In the genomic region with DNA sequence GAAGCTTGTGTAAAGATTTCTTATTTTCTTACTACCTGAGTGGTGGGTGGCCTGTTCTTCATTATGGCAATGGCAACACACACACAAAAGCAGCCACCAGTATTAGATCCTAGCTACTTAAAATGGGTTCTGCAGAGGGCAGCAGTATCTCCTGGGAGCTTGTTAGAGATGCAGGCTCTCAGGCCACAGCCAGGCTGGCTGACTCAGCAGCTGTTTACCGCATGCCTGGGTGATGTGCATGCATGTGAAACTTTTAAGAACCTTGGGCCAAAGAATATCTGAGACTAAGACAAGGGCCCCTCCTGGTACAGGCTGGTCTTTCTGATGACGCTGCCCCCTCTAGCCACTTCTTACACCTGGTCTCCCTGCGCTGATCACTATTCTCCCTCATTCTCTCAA, we compare ENCODE assay signal across 12 cellular contexts.
DNase-seq lines count a peak whose midpoint lies in the region; ATAC-seq and TF ChIP-seq lines count a peak whose summit lies in the region.
"Had no signal": no experiment of that assay in that cellular context is flagged by ENCODE, and none has a peak within 500 bp of the region (broad histone marks: within the 10 kb centered on the region; RNA-seq: fewer than 3 reads in every experiment).

No MANE protein-coding gene starts in this region.

- peaks cover 11% of the 10 kb centered on the region for H3K27me3 Mint-ChIP-seq in glutamatergic neuron (ENCODE audit: unreplicated experiment)
- H3K27me3 Mint-ChIP-seq: activated naive CD8-positive, alpha-beta T cell had no signal

- H3K36me3 ChIP-seq in GM23248 (ENCODE audit: low read depth): no peaks in the 10 kb centered on the region
- H3K36me3 ChIP-seq: WERI-Rb-1 had no signal

- no peaks in the 10 kb centered on the region for H3F3A ChIP-seq in GM23248 (ENCODE audit: insufficient read depth)

- no peak overlapping the region for H3K4me3 ChIP-seq in GM23248

- no peak overlapping the region for H3K4me2 ChIP-seq in GM23248 (ENCODE audit: unreplicated experiment)

- in situ Hi-C loops in GM23248 (cut with MboI): no loop called here

- H3K9me2 ChIP-seq in GM23248 (ENCODE audit: insufficient read depth): no peaks in the 10 kb centered on the region

- peak; percentile 41 for DNase-seq in GM23248
- DNase-seq in RPMI8226: peak; percentile 57
- DNase-seq in glutamatergic neuron: peak; percentile 38
- peak; percentile 2 for DNase-seq in renal cortical epithelial cell (ENCODE audit: low read depth)
- no peak for DNase-seq in NCI-H146 (lab: John Stamatoyannopoulos, UW)
- no peak for DNase-seq in NAMALWA (ENCODE audit: low spot score)
- DNase-seq: NCI-H1436 treated with DMSO at 0.1 percent for 48 hours, WERI-Rb-1 had no signal

- H3K9me3 Mint-ChIP-seq in glutamatergic neuron (ENCODE audit: unreplicated experiment): no peaks in the 10 kb centered on the region

- ATAC-seq in GM18520 (IDR thresholded peaks at IDR 0.05; ENCODE audit: unreplicated experiment) (no peak), GM18868 (IDR thresholded peaks at IDR 0.05; ENCODE audit: unreplicated experiment) (no peak)

- peaks cover 12% of the 10 kb centered on the region for H3K4me1 Mint-ChIP-seq in glutamatergic neuron (ENCODE audit: low read depth, unreplicated experiment)

- no peak overlapping the region for H2AFZ ChIP-seq in GM23248

- no peak overlapping the region for H3K9ac ChIP-seq in GM23248

- H4K20me1 ChIP-seq in GM23248 (ENCODE audit: insufficient read depth): no peaks in the 10 kb centered on the region

- no peak overlapping the region for H3K27ac ChIP-seq in GM23248
- H3K27ac ChIP-seq: C4-2B, WERI-Rb-1 had no signal

- H3K4me1 ChIP-seq in GM23248 (ENCODE audit: insufficient read depth): no peaks in the 10 kb centered on the region

- no peak for TF ChIP-seq CTCF in glutamatergic neuron (IDR thresholded peaks at IDR 0.05; ENCODE audit: partially characterized antibody, unreplicated experiment)

- H3K9me3 ChIP-seq in GM23248 (ENCODE audit: low read depth): no peaks in the 10 kb centered on the region

- H3K27me3 ChIP-seq in GM23248 (replicated peaks; ENCODE audit: insufficient read depth): no peaks in the 10 kb centered on the region

- H3K79me2 ChIP-seq in GM23248 (ENCODE audit: insufficient read depth): no peaks in the 10 kb centered on the region

- 7 to 11% methylated on average over 3 of the region's 3 CpGs for WGBS in GM23248 (ENCODE audit: low coverage in 1 of 2, low lambda C conversion rate in 2 of 2, missing lambda C conversion rate in 2 of 2), 2 experiments

- H3K36me3 Mint-ChIP-seq in glutamatergic neuron (ENCODE audit: unreplicated experiment): no peaks in the 10 kb centered on the region
- H3K36me3 Mint-ChIP-seq: activated naive CD8-positive, alpha-beta T cell had no signal

- H3K27ac Mint-ChIP-seq in glutamatergic neuron (ENCODE audit: unreplicated experiment): no peak overlapping the region
- H3K27ac Mint-ChIP-seq: activated naive CD8-positive, alpha-beta T cell had no signal

- no peak overlapping the region for H3K4me3 Mint-ChIP-seq in glutamatergic neuron (ENCODE audit: unreplicated experiment)
- H3K4me3 Mint-ChIP-seq: activated naive CD8-positive, alpha-beta T cell had no signal

Comparison
In these comparisons a context has a peak if more than half of its experiments do, and no peak if none do; other contexts are left out.
1. DNase-seq: peak in GM23248 (single experiment), RPMI8226 (single experiment), glutamatergic neuron (single experiment) and renal cortical epithelial cell (single experiment); none in NCI-H146 (single experiment) and NAMALWA (single experiment).